Comparison of ENCODE assay signal across 1 cellular context in the genomic region with DNA sequence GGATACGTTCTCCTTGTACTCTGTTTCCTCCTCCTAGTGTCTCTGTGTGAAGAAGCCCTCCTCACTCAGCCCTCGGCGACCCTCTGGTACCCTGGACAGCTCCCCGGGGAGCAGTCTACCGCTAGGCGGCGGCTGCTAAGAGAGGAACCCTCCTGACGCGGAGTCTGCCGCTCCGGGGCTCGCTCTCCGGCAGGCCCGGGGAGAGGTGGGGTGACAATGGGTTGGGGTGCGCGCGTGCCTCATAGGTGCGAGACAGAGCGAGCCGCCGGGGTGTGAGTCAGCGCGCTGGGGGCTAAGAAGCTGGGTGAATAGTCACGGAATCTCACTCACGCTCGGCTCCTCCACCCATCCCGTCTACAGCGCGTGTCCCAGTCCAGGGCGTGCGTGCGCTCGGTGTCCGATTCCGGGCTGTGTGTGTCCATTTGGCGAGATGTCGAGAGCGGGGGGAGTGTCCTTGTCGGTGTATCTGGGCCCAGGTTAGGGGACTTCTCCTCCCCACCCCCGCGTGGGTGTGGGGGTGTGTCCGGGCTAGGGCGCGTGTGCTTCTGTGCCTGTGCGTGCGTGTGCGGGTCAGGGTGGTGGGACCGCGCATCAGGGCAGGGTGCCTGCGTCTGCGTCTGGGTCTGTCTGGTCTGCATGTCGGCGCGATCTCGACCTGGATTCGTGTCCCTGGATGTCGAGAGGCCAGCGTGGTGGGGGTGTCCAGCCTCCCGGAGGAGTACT.
TF ChIP-seq lines count a peak whose summit lies in the region.

No MANE protein-coding gene starts in this region.

TF ChIP-seq in WTC11, 78 proteins besides CTCF, POLR2A, EP300 and RAD21 (continued from another document and continues in another):
- TF ChIP-seq ZNF396 (CRISPR knock-in tag; IDR thresholded peaks at IDR 0.05; ENCODE audit: borderline replicate concordance): no peak
- TF ChIP-seq, protein P1, sequence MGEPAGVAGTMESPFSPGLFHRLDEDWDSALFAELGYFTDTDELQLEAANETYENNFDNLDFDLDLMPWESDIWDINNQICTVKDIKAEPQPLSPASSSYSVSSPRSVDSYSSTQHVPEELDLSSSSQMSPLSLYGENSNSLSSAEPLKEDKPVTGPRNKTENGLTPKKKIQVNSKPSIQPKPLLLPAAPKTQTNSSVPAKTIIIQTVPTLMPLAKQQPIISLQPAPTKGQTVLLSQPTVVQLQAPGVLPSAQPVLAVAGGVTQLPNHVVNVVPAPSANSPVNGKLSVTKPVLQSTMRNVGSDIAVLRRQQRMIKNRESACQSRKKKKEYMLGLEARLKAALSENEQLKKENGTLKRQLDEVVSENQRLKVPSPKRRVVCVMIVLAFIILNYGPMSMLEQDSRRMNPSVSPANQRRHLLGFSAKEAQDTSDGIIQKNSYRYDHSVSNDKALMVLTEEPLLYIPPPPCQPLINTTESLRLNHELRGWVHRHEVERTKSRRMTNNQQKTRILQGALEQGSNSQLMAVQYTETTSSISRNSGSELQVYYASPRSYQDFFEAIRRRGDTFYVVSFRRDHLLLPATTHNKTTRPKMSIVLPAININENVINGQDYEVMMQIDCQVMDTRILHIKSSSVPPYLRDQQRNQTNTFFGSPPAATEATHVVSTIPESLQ (CRISPR knock-in tag; IDR thresholded peaks at IDR 0.05): peak; percentile 83; the same call in 1 of the 2 replicates
- TF ChIP-seq FOXJ3 (CRISPR knock-in tag; IDR thresholded peaks at IDR 0.05; ENCODE audit: borderline replicate concordance): peak; percentile 86
- peak; percentile 67; the same call in 1 of the 2 replicates for TF ChIP-seq SMAD4 (CRISPR knock-in tag; IDR thresholded peaks at IDR 0.05)
- TF ChIP-seq, protein P2, sequence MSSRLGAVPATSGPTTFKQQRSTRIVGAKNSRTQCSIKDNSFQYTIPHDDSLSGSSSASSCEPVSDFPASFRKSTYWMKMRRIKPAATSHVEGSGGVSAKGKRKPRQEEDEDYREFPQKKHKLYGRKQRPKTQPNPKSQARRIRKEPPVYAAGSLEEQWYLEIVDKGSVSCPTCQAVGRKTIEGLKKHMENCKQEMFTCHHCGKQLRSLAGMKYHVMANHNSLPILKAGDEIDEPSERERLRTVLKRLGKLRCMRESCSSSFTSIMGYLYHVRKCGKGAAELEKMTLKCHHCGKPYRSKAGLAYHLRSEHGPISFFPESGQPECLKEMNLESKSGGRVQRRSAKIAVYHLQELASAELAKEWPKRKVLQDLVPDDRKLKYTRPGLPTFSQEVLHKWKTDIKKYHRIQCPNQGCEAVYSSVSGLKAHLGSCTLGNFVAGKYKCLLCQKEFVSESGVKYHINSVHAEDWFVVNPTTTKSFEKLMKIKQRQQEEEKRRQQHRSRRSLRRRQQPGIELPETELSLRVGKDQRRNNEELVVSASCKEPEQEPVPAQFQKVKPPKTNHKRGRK (CRISPR knock-in tag; IDR thresholded peaks at IDR 0.05; ENCODE audit: borderline replicate concordance): peak; percentile 88; the same call in 1 of the 2 replicates
- TF ChIP-seq, protein P3, sequence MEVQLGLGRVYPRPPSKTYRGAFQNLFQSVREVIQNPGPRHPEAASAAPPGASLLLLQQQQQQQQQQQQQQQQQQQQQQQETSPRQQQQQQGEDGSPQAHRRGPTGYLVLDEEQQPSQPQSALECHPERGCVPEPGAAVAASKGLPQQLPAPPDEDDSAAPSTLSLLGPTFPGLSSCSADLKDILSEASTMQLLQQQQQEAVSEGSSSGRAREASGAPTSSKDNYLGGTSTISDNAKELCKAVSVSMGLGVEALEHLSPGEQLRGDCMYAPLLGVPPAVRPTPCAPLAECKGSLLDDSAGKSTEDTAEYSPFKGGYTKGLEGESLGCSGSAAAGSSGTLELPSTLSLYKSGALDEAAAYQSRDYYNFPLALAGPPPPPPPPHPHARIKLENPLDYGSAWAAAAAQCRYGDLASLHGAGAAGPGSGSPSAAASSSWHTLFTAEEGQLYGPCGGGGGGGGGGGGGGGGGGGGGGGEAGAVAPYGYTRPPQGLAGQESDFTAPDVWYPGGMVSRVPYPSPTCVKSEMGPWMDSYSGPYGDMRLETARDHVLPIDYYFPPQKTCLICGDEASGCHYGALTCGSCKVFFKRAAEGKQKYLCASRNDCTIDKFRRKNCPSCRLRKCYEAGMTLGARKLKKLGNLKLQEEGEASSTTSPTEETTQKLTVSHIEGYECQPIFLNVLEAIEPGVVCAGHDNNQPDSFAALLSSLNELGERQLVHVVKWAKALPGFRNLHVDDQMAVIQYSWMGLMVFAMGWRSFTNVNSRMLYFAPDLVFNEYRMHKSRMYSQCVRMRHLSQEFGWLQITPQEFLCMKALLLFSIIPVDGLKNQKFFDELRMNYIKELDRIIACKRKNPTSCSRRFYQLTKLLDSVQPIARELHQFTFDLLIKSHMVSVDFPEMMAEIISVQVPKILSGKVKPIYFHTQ (CRISPR knock-in tag; IDR thresholded peaks at IDR 0.05): no peak
- peak; percentile 93 for TF ChIP-seq TP53 (CRISPR knock-in tag; IDR thresholded peaks at IDR 0.05)
- peak; percentile 89; the same call in 1 of the 2 replicates for TF ChIP-seq FOXK1 (CRISPR knock-in tag; IDR thresholded peaks at IDR 0.05)
- peak; percentile 89; the same call in 1 of the 2 replicates for TF ChIP-seq ZNF219 (CRISPR knock-in tag; IDR thresholded peaks at IDR 0.05; ENCODE audit: borderline replicate concordance)
- TF ChIP-seq SP1 (CRISPR knock-in tag; conservative IDR thresholded peaks at IDR 0.05): peak; percentile 74
- peak; percentile 69; the same call in 1 of the 2 replicates for TF ChIP-seq ATF2 (CRISPR knock-in tag; IDR thresholded peaks at IDR 0.05; ENCODE audit: borderline replicate concordance, low read depth)
- TF ChIP-seq, protein P4, sequence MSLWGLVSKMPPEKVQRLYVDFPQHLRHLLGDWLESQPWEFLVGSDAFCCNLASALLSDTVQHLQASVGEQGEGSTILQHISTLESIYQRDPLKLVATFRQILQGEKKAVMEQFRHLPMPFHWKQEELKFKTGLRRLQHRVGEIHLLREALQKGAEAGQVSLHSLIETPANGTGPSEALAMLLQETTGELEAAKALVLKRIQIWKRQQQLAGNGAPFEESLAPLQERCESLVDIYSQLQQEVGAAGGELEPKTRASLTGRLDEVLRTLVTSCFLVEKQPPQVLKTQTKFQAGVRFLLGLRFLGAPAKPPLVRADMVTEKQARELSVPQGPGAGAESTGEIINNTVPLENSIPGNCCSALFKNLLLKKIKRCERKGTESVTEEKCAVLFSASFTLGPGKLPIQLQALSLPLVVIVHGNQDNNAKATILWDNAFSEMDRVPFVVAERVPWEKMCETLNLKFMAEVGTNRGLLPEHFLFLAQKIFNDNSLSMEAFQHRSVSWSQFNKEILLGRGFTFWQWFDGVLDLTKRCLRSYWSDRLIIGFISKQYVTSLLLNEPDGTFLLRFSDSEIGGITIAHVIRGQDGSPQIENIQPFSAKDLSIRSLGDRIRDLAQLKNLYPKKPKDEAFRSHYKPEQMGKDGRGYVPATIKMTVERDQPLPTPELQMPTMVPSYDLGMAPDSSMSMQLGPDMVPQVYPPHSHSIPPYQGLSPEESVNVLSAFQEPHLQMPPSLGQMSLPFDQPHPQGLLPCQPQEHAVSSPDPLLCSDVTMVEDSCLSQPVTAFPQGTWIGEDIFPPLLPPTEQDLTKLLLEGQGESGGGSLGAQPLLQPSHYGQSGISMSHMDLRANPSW (CRISPR knock-in tag; conservative IDR thresholded peaks at IDR 0.05; ENCODE audit: low read depth): no peak
- no peak for TF ChIP-seq JAZF1 (CRISPR knock-in tag; IDR thresholded peaks at IDR 0.05)
- peak; percentile 70 for TF ChIP-seq MAX (CRISPR knock-in tag; IDR thresholded peaks at IDR 0.05)
- TF ChIP-seq KAT7 (CRISPR knock-in tag; IDR thresholded peaks at IDR 0.05; ENCODE audit: borderline replicate concordance): peak; percentile 81; the same call in 1 of the 2 replicates
- peak; percentile 91 for TF ChIP-seq MYBL2 (CRISPR knock-in tag; IDR thresholded peaks at IDR 0.05)
- peak; percentile 67; the same call in 1 of the 2 replicates for TF ChIP-seq CREB1 (CRISPR knock-in tag; IDR thresholded peaks at IDR 0.05)
- TF ChIP-seq RELA (CRISPR knock-in tag; IDR thresholded peaks at IDR 0.05; ENCODE audit: borderline replicate concordance): peak; percentile 61; the same call in 1 of the 2 replicates
- no peak for TF ChIP-seq ZNF263 (CRISPR knock-in tag; IDR thresholded peaks at IDR 0.05; ENCODE audit: low read depth)
- TF ChIP-seq, protein P5, sequence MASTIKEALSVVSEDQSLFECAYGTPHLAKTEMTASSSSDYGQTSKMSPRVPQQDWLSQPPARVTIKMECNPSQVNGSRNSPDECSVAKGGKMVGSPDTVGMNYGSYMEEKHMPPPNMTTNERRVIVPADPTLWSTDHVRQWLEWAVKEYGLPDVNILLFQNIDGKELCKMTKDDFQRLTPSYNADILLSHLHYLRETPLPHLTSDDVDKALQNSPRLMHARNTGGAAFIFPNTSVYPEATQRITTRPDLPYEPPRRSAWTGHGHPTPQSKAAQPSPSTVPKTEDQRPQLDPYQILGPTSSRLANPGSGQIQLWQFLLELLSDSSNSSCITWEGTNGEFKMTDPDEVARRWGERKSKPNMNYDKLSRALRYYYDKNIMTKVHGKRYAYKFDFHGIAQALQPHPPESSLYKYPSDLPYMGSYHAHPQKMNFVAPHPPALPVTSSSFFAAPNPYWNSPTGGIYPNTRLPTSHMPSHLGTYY (CRISPR knock-in tag; IDR thresholded peaks at IDR 0.05): no peak
- TF ChIP-seq SMAD3 (CRISPR knock-in tag; IDR thresholded peaks at IDR 0.05; ENCODE audit: borderline replicate concordance): peak; percentile 95
- TF ChIP-seq, protein P6, sequence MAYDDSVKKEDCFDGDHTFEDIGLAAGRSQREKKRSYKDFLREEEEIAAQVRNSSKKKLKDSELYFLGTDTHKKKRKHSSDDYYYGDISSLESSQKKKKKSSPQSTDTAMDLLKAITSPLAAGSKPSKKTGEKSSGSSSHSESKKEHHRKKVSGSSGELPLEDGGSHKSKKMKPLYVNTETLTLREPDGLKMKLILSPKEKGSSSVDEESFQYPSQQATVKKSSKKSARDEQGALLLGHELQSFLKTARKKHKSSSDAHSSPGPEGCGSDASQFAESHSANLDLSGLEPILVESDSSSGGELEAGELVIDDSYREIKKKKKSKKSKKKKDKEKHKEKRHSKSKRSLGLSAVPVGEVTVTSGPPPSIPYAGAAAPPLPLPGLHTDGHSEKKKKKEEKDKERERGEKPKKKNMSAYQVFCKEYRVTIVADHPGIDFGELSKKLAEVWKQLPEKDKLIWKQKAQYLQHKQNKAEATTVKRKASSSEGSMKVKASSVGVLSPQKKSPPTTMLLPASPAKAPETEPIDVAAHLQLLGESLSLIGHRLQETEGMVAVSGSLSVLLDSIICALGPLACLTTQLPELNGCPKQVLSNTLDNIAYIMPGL (CRISPR knock-in tag; IDR thresholded peaks at IDR 0.05): peak; percentile 84; the same call in 1 of the 2 replicates
- TF ChIP-seq, protein P7, sequence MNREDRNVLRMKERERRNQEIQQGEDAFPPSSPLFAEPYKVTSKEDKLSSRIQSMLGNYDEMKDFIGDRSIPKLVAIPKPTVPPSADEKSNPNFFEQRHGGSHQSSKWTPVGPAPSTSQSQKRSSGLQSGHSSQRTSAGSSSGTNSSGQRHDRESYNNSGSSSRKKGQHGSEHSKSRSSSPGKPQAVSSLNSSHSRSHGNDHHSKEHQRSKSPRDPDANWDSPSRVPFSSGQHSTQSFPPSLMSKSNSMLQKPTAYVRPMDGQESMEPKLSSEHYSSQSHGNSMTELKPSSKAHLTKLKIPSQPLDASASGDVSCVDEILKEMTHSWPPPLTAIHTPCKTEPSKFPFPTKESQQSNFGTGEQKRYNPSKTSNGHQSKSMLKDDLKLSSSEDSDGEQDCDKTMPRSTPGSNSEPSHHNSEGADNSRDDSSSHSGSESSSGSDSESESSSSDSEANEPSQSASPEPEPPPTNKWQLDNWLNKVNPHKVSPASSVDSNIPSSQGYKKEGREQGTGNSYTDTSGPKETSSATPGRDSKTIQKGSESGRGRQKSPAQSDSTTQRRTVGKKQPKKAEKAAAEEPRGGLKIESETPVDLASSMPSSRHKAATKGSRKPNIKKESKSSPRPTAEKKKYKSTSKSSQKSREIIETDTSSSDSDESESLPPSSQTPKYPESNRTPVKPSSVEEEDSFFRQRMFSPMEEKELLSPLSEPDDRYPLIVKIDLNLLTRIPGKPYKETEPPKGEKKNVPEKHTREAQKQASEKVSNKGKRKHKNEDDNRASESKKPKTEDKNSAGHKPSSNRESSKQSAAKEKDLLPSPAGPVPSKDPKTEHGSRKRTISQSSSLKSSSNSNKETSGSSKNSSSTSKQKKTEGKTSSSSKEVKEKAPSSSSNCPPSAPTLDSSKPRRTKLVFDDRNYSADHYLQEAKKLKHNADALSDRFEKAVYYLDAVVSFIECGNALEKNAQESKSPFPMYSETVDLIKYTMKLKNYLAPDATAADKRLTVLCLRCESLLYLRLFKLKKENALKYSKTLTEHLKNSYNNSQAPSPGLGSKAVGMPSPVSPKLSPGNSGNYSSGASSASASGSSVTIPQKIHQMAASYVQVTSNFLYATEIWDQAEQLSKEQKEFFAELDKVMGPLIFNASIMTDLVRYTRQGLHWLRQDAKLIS (CRISPR knock-in tag; IDR thresholded peaks at IDR 0.05; ENCODE audit: borderline replicate concordance): no peak
- 0 out of 2 replicates have a peak, but pooled peaks have one; percentile 43 for TF ChIP-seq ZBTB21 (CRISPR knock-in tag; IDR thresholded peaks at IDR 0.05; ENCODE audit: borderline replicate concordance)
- TF ChIP-seq, protein P8, sequence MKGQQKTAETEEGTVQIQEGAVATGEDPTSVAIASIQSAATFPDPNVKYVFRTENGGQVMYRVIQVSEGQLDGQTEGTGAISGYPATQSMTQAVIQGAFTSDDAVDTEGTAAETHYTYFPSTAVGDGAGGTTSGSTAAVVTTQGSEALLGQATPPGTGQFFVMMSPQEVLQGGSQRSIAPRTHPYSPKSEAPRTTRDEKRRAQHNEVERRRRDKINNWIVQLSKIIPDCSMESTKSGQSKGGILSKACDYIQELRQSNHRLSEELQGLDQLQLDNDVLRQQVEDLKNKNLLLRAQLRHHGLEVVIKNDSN (CRISPR knock-in tag; IDR thresholded peaks at IDR 0.05): peak; percentile 67
- peak; percentile 97 for TF ChIP-seq FOXP1 (CRISPR knock-in tag; IDR thresholded peaks at IDR 0.05; ENCODE audit: borderline replicate concordance)
- TF ChIP-seq ESRRA (CRISPR knock-in tag; IDR thresholded peaks at IDR 0.05; ENCODE audit: borderline replicate concordance): peak; percentile 66; the same call in 1 of the 2 replicates
- no peak for TF ChIP-seq ATF3 (CRISPR knock-in tag; conservative IDR thresholded peaks at IDR 0.05)
- peak; percentile 93 for TF ChIP-seq JUN (CRISPR knock-in tag; IDR thresholded peaks at IDR 0.05)
- no peak for TF ChIP-seq GRHL2 (CRISPR knock-in tag; IDR thresholded peaks at IDR 0.05; ENCODE audit: insufficient replicate concordance, severe bottlenecking)
- TF ChIP-seq NFYB (CRISPR knock-in tag; conservative IDR thresholded peaks at IDR 0.05; ENCODE audit: low read depth): no peak
